10 cellular contexts compared by ENCODE assay signal in genomic region chr1:109762821-109763645, GRCh38. TPM values are rescaled to one million over a fixed set of nuclear protein-coding genes. Genes with fewer than 3 reads are reported as not detected.
DNase-seq lines count a peak whose midpoint lies in the region; ATAC-seq, FAIRE-seq and TF ChIP-seq lines count a peak whose summit lies in the region.
"Had no signal": no experiment of that assay in that cellular context is flagged by ENCODE, and none has a peak within 500 bp of the region (broad histone marks: within the 10 kb centered on the region; RNA-seq: fewer than 3 reads in every experiment).

No MANE protein-coding gene starts in this region.

- H3K27ac ChIP-seq in upper lobe of left lung, result peak overlapping the region; percentile 22 to 64 (median 33)

- peak in 1 of 2 donors; percentile 43 for ATAC-seq in upper lobe of left lung (ENCODE audit: low FRiP score in 2 of 2)
- ATAC-seq in HG03196 (IDR thresholded peaks at IDR 0.05; ENCODE audit: unreplicated experiment), result no peak
- ATAC-seq: activated CD4-positive, alpha-beta T cell treated with anti-CD3 and anti-CD28 coated beads for 36 hours; heart left ventricle had no signal

- TF ChIP-seq POLR2A in upper lobe of left lung (IDR thresholded peaks at IDR 0.05), result no peak

- no peaks in the 10 kb centered on the region for H3K36me3 ChIP-seq in upper lobe of left lung
- H3K36me3 ChIP-seq: heart left ventricle had no signal

- DNase-seq in activated T-cell treated with anti-CD3 and anti-CD28 coated beads, Interleukin-2, amount 50 U/mL, for 1 hour, result peak; percentile 10
- DNase-seq in activated T-cell treated with anti-CD3 and anti-CD28 coated beads for 4 hours (no peak), iris pigment epithelial cell (ENCODE audit: low read depth) (peak; percentile 87), upper lobe of left lung (peak in 1 of 2 donors; percentile 28), D721Med (ENCODE audit: insufficient read length, low spot score) (no peak)
- DNase-seq in activated CD8-positive, alpha-beta memory T cell treated with anti-CD3 and anti-CD28 coated beads, Interleukin-2, amount 50 U/mL, for 48 hours, result peak; percentile 34
- no peak for DNase-seq in NK-92 treated with Interleukin-12 subunit alpha and Interleukin-12 subunit beta, amount 100 ng/mL, for 24 hours (lab: John Stamatoyannopoulos, UW)

- H3K27me3 ChIP-seq in upper lobe of left lung, result no peaks in the 10 kb centered on the region
- H3K27me3 ChIP-seq: heart left ventricle had no signal

- H3K4me3 ChIP-seq in upper lobe of left lung, result no peak overlapping the region
- H3K4me3 ChIP-seq: heart left ventricle had no signal

- 66 to 71% methylated on average over 9 to 10 of the region's 11 CpGs for WGBS in upper lobe of left lung, 2 donors

- peaks cover 6 to 9% (median 9%) of the 10 kb centered on the region in 4 donors for H3K4me1 ChIP-seq in upper lobe of left lung

- no peak for FAIRE-seq in D721Med (lab: Jason Lieb, UNC)

- no peaks in the 10 kb centered on the region for H3K9me3 ChIP-seq in upper lobe of left lung
- H3K9me3 ChIP-seq: heart left ventricle had no signal

- no peak for TF ChIP-seq CTCF in upper lobe of left lung (IDR thresholded peaks at IDR 0.05)
- no peak for TF ChIP-seq CTCF in D721Med (IDR thresholded peaks at IDR 0.05; ENCODE audit: insufficient read depth, missing control alignments)

- no peak for TF ChIP-seq EP300 in upper lobe of left lung (IDR thresholded peaks at IDR 0.05)

RNA-seq across cellular contexts. Expression of gene EPS8L3, which starts 0.7 kb away (rescaled TPM):
- total RNA-seq in upper lobe of left lung, result under 1 TPM in 1 of 6 donors, not detected in 5; 0.20 TPM
- total RNA-seq: activated CD4-positive, alpha-beta T cell treated with anti-CD3 and anti-CD28 coated beads for 36 hours had no signal

RNA-seq across cellular contexts. Expression of gene GSTM3, which starts 22.2 kb away (rescaled TPM):
- 10 to 100 TPM in 3 of 6 donors, 1 to 10 TPM in 3; 4.9 to 23.3 (median 11.2) TPM for total RNA-seq in upper lobe of left lung

RNA-seq across cellular contexts. Expression of gene GSTM5, which starts 51.0 kb away (rescaled TPM):
- total RNA-seq in upper lobe of left lung, result 10 to 100 TPM in 3 of 6 donors, 1 to 10 TPM in 2, under 1 TPM in 1; 1.00 to 24.3 (median 8.3) TPM

Comparison
In these comparisons a context has a peak if more than half of its experiments do, and no peak if none do; other contexts are left out.
1. DNase-seq: peak in activated T-cell treated with anti-CD3 and anti-CD28 coated beads, Interleukin-2, amount 50 U/mL, for 1 hour (single experiment), activated CD8-positive, alpha-beta memory T cell treated with anti-CD3 and anti-CD28 coated beads, Interleukin-2, amount 50 U/mL, for 48 hours (single experiment) and iris pigment epithelial cell (single experiment); none in activated T-cell treated with anti-CD3 and anti-CD28 coated beads for 4 hours (single experiment), NK-92 treated with Interleukin-12 subunit alpha and Interleukin-12 subunit beta, amount 100 ng/mL, for 24 hours (single experiment) and D721Med (single experiment).